In genomic region chr7:99404235-99404976, GRCh38 we compare ENCODE assay signal across 1 cellular context.
TF ChIP-seq lines count a peak whose summit lies in the region.

No MANE protein-coding gene starts in this region.

TF ChIP-seq in HepG2, 621 proteins besides CTCF, POLR2A, EP300 and RAD21:
- TF ChIP-seq SOX6 (IDR thresholded peaks at IDR 0.05) (no peak), SOX6 (CRISPR knock-in tag; IDR thresholded peaks at IDR 0.05) (no peak), ZNF275 (CRISPR knock-in tag; IDR thresholded peaks at IDR 0.05; ENCODE audit: borderline replicate concordance) (no peak), ZNF414 (CRISPR knock-in tag; IDR thresholded peaks at IDR 0.05) (no peak), ZFP36 (IDR thresholded peaks at IDR 0.05; ENCODE audit: borderline replicate concordance, low read depth, low read length, partially characterized antibody) (no peak), EHMT2 (IDR thresholded peaks at IDR 0.05; ENCODE audit: borderline replicate concordance, low read depth, low read length) (no peak), GABPA (IDR thresholded peaks at IDR 0.05; ENCODE audit: low read depth, low read length) (no peak), GABPA (CRISPR knock-in tag; IDR thresholded peaks at IDR 0.05; ENCODE audit: low read depth) (no peak), RBM22 (optimal IDR thresholded peaks at IDR 0.05; ENCODE audit: low read length) (peak; percentile 54), SP1 (IDR thresholded peaks at IDR 0.05) (no peak), SP1 (CRISPR knock-in tag; IDR thresholded peaks at IDR 0.05) (no peak), SRSF9 (IDR thresholded peaks at IDR 0.05; ENCODE audit: borderline replicate concordance, insufficient read depth, low read depth, low read length, poor library complexity, severe bottlenecking) (no peak), FLYWCH1 (CRISPR knock-in tag; IDR thresholded peaks at IDR 0.05) (no peak), FOSL2 (CRISPR knock-in tag; IDR thresholded peaks at IDR 0.05) (no peak), ZNF274 (CRISPR knock-in tag; IDR thresholded peaks at IDR 0.05) (no peak), XBP1 (CRISPR knock-in tag; IDR thresholded peaks at IDR 0.05) (no peak), AGO2 (optimal IDR thresholded peaks at IDR 0.05; ENCODE audit: low read depth, low read length) (peak; percentile 49), ZNF710 (CRISPR knock-in tag; IDR thresholded peaks at IDR 0.05; ENCODE audit: borderline replicate concordance) (no peak), UBTF (CRISPR knock-in tag; IDR thresholded peaks at IDR 0.05) (no peak), ZNF605 (CRISPR knock-in tag; IDR thresholded peaks at IDR 0.05) (no peak)
TF ChIP-seq in HepG2: peak in this region for 2.
